In genomic region chr7:22563621-22564241, GRCh38 we compare ENCODE assay signal across 2 cellular contexts.
TF ChIP-seq lines count a peak whose summit lies in the region.

No MANE protein-coding gene starts in this region.

TF ChIP-seq in IMR-90, 13 proteins besides CTCF, POLR2A, EP300 and RAD21:
- TF ChIP-seq CHD1 (IDR thresholded peaks at IDR 0.05; ENCODE audit: low read depth, low read length) = no peak
- no peak for TF ChIP-seq CEBPB (IDR thresholded peaks at IDR 0.05; ENCODE audit: low read depth, low read length)
- no peak for TF ChIP-seq RFX5 (IDR thresholded peaks at IDR 0.05; ENCODE audit: low read depth, low read length)
- no peak for TF ChIP-seq FOS (IDR thresholded peaks at IDR 0.05; ENCODE audit: low read depth, low read length)
- TF ChIP-seq NFE2L2 (IDR thresholded peaks at IDR 0.05; ENCODE audit: low read depth, low read length) = no peak
- no peak for TF ChIP-seq USF2 (IDR thresholded peaks at IDR 0.05; ENCODE audit: low read depth, low read length)
- TF ChIP-seq MAFK (IDR thresholded peaks at IDR 0.05; ENCODE audit: low read depth, low read length) = no peak
- TF ChIP-seq SMC3 (IDR thresholded peaks at IDR 0.05; ENCODE audit: low read depth, low read length) = no peak
- TF ChIP-seq MAZ (IDR thresholded peaks at IDR 0.05; ENCODE audit: borderline replicate concordance, low read depth, low read length) = no peak
- TF ChIP-seq RCOR1 (IDR thresholded peaks at IDR 0.05; ENCODE audit: insufficient replicate concordance, low read length) = no peak
- no peak for TF ChIP-seq MXI1 (IDR thresholded peaks at IDR 0.05; ENCODE audit: borderline replicate concordance, low read depth, low read length)
- no peak for TF ChIP-seq BHLHE40 (IDR thresholded peaks at IDR 0.05; ENCODE audit: low read depth, low read length)
- no peak for TF ChIP-seq ELK1 (IDR thresholded peaks at IDR 0.05; ENCODE audit: borderline replicate concordance, low read depth, low read length)

TF ChIP-seq in GM12878, 131 proteins besides CTCF, POLR2A, EP300 and RAD21:
- TF ChIP-seq RELA (IDR thresholded peaks at IDR 0.05; ENCODE audit: borderline replicate concordance, partially characterized antibody) (no peak), RUNX3 (IDR thresholded peaks at IDR 0.05; ENCODE audit: low read length) (peak; percentile 61; the same call in 1 of the 2 replicates), USF2 (IDR thresholded peaks at IDR 0.05; ENCODE audit: borderline replicate concordance, low read depth, low read length) (no peak), IRF4 (IDR thresholded peaks at IDR 0.05; ENCODE audit: low read depth, low read length) (0 out of 2 replicates have a peak, but pooled peaks have one; percentile 30), TCF7 (IDR thresholded peaks at IDR 0.05; ENCODE audit: borderline replicate concordance) (peak; percentile 34; the same call in 1 of the 2 replicates), ZNF207 (IDR thresholded peaks at IDR 0.05; ENCODE audit: borderline replicate concordance) (no peak), JUNB (IDR thresholded peaks at IDR 0.05) (0 out of 2 replicates have a peak, but pooled peaks have one; percentile 15), IKZF1 (conservative IDR thresholded peaks at IDR 0.05) (0 out of 2 replicates have a peak, but pooled peaks have one; percentile 21), IRF5 (IDR thresholded peaks at IDR 0.05; ENCODE audit: borderline replicate concordance) (no peak), BCL11A (IDR thresholded peaks at IDR 0.05; ENCODE audit: low read depth, low read length) (peak; percentile 55; the same call in 1 of the 2 replicates), HDAC2 (IDR thresholded peaks at IDR 0.05) (no peak)
